ENCODE assay signal across 27 cellular contexts in the genomic region with DNA sequence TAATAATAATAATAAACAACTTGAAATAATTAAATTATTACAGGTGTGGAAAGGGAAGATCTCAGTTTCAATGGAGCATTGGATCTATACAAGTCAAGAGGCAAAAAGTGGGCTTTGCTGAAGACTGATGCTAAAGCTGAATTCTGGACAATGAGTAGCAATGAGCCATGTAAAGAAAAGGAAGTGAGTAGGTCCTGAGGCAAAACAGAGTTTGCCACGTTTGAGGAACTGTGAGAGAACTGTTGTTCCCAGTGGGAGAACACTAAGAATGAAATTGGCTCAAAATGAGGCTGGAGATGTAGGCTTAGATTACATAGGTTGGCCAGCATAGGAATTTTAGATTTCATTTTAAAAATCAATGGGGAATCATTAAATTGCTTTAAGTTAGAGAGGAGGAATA.
"Had no signal": no experiment of that assay in that cellular context is flagged by ENCODE, and none has a peak within 500 bp of the region (broad histone marks: within the 10 kb centered on the region; RNA-seq: fewer than 3 reads in every experiment).

No MANE protein-coding gene starts in this region.

- H3K4me1 ChIP-seq: gastrocnemius medialis, prostate gland, thyroid gland had no signal

- H3K36me3 ChIP-seq: gastrocnemius medialis, prostate gland, right atrium auricular region, stomach, thyroid gland had no signal

- DNase-seq: cortex of kidney; effector memory CD8-positive, alpha-beta T cell; gastrocnemius medialis; head of caudate nucleus; kidney; mesenchymal stem cell; mucosa of descending colon; naive B cell; stimulated activated CD4-positive, alpha-beta T cell treated with anti-CD3 and anti-CD28 coated beads, Interleukin-12 subunit alpha, Interleukin-12 subunit beta, amount 100 ng/mL, for 4 hours; stimulated activated CD4-positive, alpha-beta T cell treated with anti-CD3 and anti-CD28 coated beads, Interleukin-1b, Interleukin-23, amount 100 ng/mL, for 48 hours; stimulated activated CD4-positive, alpha-beta T cell treated with anti-CD3 and anti-CD28 coated beads, Interleukin-4, amount 100 ng/mL, for 1 hour; stimulated activated CD8-positive, alpha-beta memory T cell treated with anti-CD3 and anti-CD28 coated beads, Interleukin-4, amount 100 ng/mL, for 48 hours; stimulated activated naive CD4-positive, alpha-beta T cell treated with Interleukin-2 at 50 U/mL for 16 hours; stomach; thyroid gland; trophoblast cell had no signal

- H3K36me3 Mint-ChIP-seq: mesothelial cell of epicardium; naive B cell; natural killer cell treated with Interleukin-12 subunit alpha and Interleukin-12 subunit beta and Interleukin-15 and Interleukin-18, amount 100 ng/mL, for 72 hours had no signal

- H3K4me1 Mint-ChIP-seq: naive B cell had no signal

- ATAC-seq: effector memory CD8-positive, alpha-beta T cell; gastrocnemius medialis; left lobe of liver; mucosa of descending colon; natural killer cell treated with Interleukin-12 subunit alpha and Interleukin-12 subunit beta and Interleukin-15 and Interleukin-18, amount 100 ng/mL, for 72 hours; sciatic nerve had no signal

- H3K9me3 Mint-ChIP-seq: effector memory CD8-positive, alpha-beta T cell; natural killer cell treated with Interleukin-12 subunit alpha and Interleukin-12 subunit beta and Interleukin-15 and Interleukin-18, amount 100 ng/mL, for 72 hours had no signal

- H3K27ac ChIP-seq: gastrocnemius medialis, hepatocyte, prostate gland, right atrium auricular region, stomach, thyroid gland had no signal

- H3K4me2 ChIP-seq: hepatocyte, smooth muscle cell had no signal

- H3K27ac Mint-ChIP-seq: effector memory CD8-positive, alpha-beta T cell; mesothelial cell of epicardium; naive B cell; natural killer cell treated with Interleukin-12 subunit alpha and Interleukin-12 subunit beta and Interleukin-15 and Interleukin-18, amount 100 ng/mL, for 72 hours had no signal

- H3K79me2 ChIP-seq: hepatocyte had no signal

- H3K4me3 ChIP-seq: gastrocnemius medialis, hepatocyte, lung, mucosa of descending colon, prostate gland, right atrium auricular region, smooth muscle cell, stomach, thyroid gland had no signal

- H3K27me3 ChIP-seq: gastrocnemius medialis, hepatocyte, right atrium auricular region, stomach, thyroid gland had no signal

- H3K9me3 ChIP-seq: gastrocnemius medialis, mucosa of descending colon, prostate gland, right atrium auricular region, stomach, thyroid gland had no signal

- FAIRE-seq: endometrium, kidney had no signal

- H3K4me3 Mint-ChIP-seq: effector memory CD8-positive, alpha-beta T cell; mesothelial cell of epicardium; naive B cell; natural killer cell treated with Interleukin-12 subunit alpha and Interleukin-12 subunit beta and Interleukin-15 and Interleukin-18, amount 100 ng/mL, for 72 hours; neural crest cell had no signal

- H2AFZ ChIP-seq: hepatocyte had no signal
